11 cellular contexts compared by ENCODE assay signal in genomic region chr3:150094150-150094932, GRCh38.
DNase-seq lines count a peak whose midpoint lies in the region; ATAC-seq and TF ChIP-seq lines count a peak whose summit lies in the region.
"Had no signal": no experiment of that assay in that cellular context is flagged by ENCODE, and none has a peak within 500 bp of the region (broad histone marks: within the 10 kb centered on the region; RNA-seq: fewer than 3 reads in every experiment).

No MANE protein-coding gene starts in this region.

- no peaks in the 10 kb centered on the region for H4K20me1 ChIP-seq in PC-9 (ENCODE audit: insufficient read depth)

- H3K27ac ChIP-seq in PC-9, result peak overlapping the region; percentile 59
- no peak overlapping the region for H3K27ac ChIP-seq in coronary artery

- intact Hi-C loops in PC-9 (cut with micrococcal nuclease; ENCODE audit: unreplicated experiment), result no loop called here

- ATAC-seq in HG03045 (IDR thresholded peaks at IDR 0.05; ENCODE audit: unreplicated experiment), result no peak

- peak overlapping the region; percentile 33 for H3K4me2 ChIP-seq in PC-9

- POLR2A ChIA-PET in PC-9 (lab: Charles Lee; ENCODE audit: unreplicated experiment), result interaction anchor here (0.6 kb wide), 2 partner anchors 306 to 313 kb away, joined by 3 read pairs; no protein-coding TSS in a partner anchor

- CTCF ChIA-PET in PC-9 (lab: Charles Lee), result interaction anchor here (0.6 kb wide), 1 partner anchor 580 kb away, joined by 7 read pairs; no protein-coding TSS in a partner anchor

- no TSS peak for BruUV-seq in PC-9 (replicated peaks; lab: Mats Ljungman, UMichigan)

- no peaks in the 10 kb centered on the region for H3K9me2 ChIP-seq in PC-9 (ENCODE audit: insufficient read depth)

- H3F3A ChIP-seq in PC-9 (ENCODE audit: insufficient read depth, low read depth), result peaks cover 14% of the 10 kb centered on the region; the same call in 1 of the 2 replicates

- H3K79me2 ChIP-seq in PC-9 (ENCODE audit: low read depth), result no peaks in the 10 kb centered on the region

- TF ChIP-seq CTCF in PC-9 (conservative IDR thresholded peaks at IDR 0.05) (no peak), fibroblast of villous mesenchyme (IDR thresholded peaks at IDR 0.05; ENCODE audit: insufficient read depth, low read depth, low read length) (no peak), coronary artery (IDR thresholded peaks at IDR 0.05) (no peak)

- H3K4me3 ChIP-seq in PC-9, result no peak overlapping the region
- H3K4me3 ChIP-seq in fibroblast of villous mesenchyme (ENCODE audit: low read depth, low read length), result no peak overlapping the region
- no peak overlapping the region for H3K4me3 ChIP-seq in coronary artery

- DNase-seq in EL (peak; percentile 37), HuH-7 (ENCODE audit: low spot score) (peak; percentile 4), PC-9 (peak; percentile 53 to 80), fibroblast of villous mesenchyme (ENCODE audit: low read depth) (peak; percentile 34), foreskin melanocyte (no peak), coronary artery (ENCODE audit: low spot score) (no peak)
- DNase-seq in activated T-cell treated with anti-CD3 and anti-CD28 coated beads, Interleukin-2, amount 50 U/mL, for 1 hour, result no peak
- DNase-seq: activated CD4-positive, CD25-positive, alpha-beta regulatory T cell treated with anti-CD3 and anti-CD28 coated beads, Interleukin-2, amount 50 U/mL, for 72 hours; activated naive CD4-positive, alpha-beta T cell treated with anti-CD3 and anti-CD28 coated beads for 36 hours; CD8-positive, alpha-beta memory T cell had no signal

- H3K36me3 ChIP-seq in PC-9 (ENCODE audit: low read depth), result no peaks in the 10 kb centered on the region

- H3K4me1 ChIP-seq in PC-9 (replicated peaks; ENCODE audit: insufficient read depth), result peaks cover 16% of the 10 kb centered on the region

- H3K9me3 ChIP-seq in PC-9 (ENCODE audit: insufficient read depth, low read depth), result no peaks in the 10 kb centered on the region

- H3K27me3 ChIP-seq in PC-9 (ENCODE audit: insufficient read depth, low read depth), result no peaks in the 10 kb centered on the region

- no peak overlapping the region for H2AFZ ChIP-seq in PC-9

Comparison
In these comparisons a context has a peak if more than half of its experiments do, and no peak if none do; other contexts are left out.
1. DNase-seq: peak in EL (single experiment), HuH-7 (single experiment), PC-9 (2 of 2) and fibroblast of villous mesenchyme (single experiment); none in activated T-cell treated with anti-CD3 and anti-CD28 coated beads, Interleukin-2, amount 50 U/mL, for 1 hour (single experiment), foreskin melanocyte (single experiment) and coronary artery (single experiment).